8 cellular contexts compared by ENCODE assay signal in genomic region chrX:154458954-154459829, GRCh38. TPM values are rescaled to one million over a fixed set of nuclear protein-coding genes. Genes with fewer than 3 reads are reported as not detected.
A peak's percentile ranks its signal among the peaks of the same experiment; 100 is the strongest.
DNase-seq lines count a peak whose midpoint lies in the region; ATAC-seq, FAIRE-seq and TF ChIP-seq lines count a peak whose summit lies in the region.

No MANE protein-coding gene starts in this region.

- peak overlapping the region; percentile 81 for H3K4me3 Mint-ChIP-seq in activated naive CD4-positive, alpha-beta T cell treated with anti-CD3 and anti-CD28 coated beads, Interleukin-2, amount 50 U/mL, for 24 hours

- H4K8ac ChIP-seq in H1 (ENCODE audit: extremely low read depth, insufficient read depth, low read length) = no peak overlapping the region

- no peak for FAIRE-seq in H1 (lab: Jason Lieb, UNC)

- POLR2A ChIA-PET in H1 (lab: Charles Lee; ENCODE audit: partially characterized antibody) = interaction anchor here (0.8 to 2.8 kb wide), 10 partner anchors 9 to 88 kb away, joined by 3 to 14 read pairs (median 4); partner anchors contain the start of genes RPL10 and UBL4A

- H3K27ac Mint-ChIP-seq in activated naive CD4-positive, alpha-beta T cell treated with anti-CD3 and anti-CD28 coated beads, Interleukin-2, amount 50 U/mL, for 24 hours = no peak overlapping the region

- H3K9me3 ChIP-seq in H1 (ENCODE audit: insufficient read depth in 2 of 2, low read depth in 1 of 2, low read length in 1 of 2) (no peaks in the 10 kb centered on the region), muscle layer of colon (ENCODE audit: low read length) (no peaks in the 10 kb centered on the region)

- H3K27ac ChIP-seq in H1 (ENCODE audit: low read depth, low read length) (no peak overlapping the region), muscle layer of colon (ENCODE audit: low read depth, low read length) (peak overlapping the region; percentile 63)

- no peak for TF ChIP-seq EP300 in H1 (IDR thresholded peaks at IDR 0.05; ENCODE audit: borderline replicate concordance in 1 of 2, low read depth in 2 of 2, low read length in 2 of 2)

- no peaks in the 10 kb centered on the region for H3K9me3 Mint-ChIP-seq in activated naive CD4-positive, alpha-beta T cell treated with anti-CD3 and anti-CD28 coated beads, Interleukin-2, amount 50 U/mL, for 24 hours

- H3K27me3 ChIP-seq in H1 (replicated peaks in 1 of 4; ENCODE audit: control insufficient read depth in 3 of 4, extremely low read depth in 1 of 4, insufficient read depth in 3 of 4, low read length in 3 of 4) = peaks cover 0 to 3% (median 0%) of the 10 kb centered on the region in 4 experiments; a peak in 1 of 7 replicates
- H3K27me3 ChIP-seq in muscle layer of colon (ENCODE audit: control insufficient read depth in 1 of 2, insufficient read depth in 2 of 2, low read length in 2 of 2) = no peaks in the 10 kb centered on the region

- H2BK12ac ChIP-seq in H1 (ENCODE audit: low read depth, low read length) = no peak overlapping the region

- no peak overlapping the region for H3K23ac ChIP-seq in H1 (ENCODE audit: insufficient read length)

- H2BK5ac ChIP-seq in H1 (ENCODE audit: low read depth, low read length) = no peak overlapping the region

- H3K4me1 Mint-ChIP-seq in activated naive CD4-positive, alpha-beta T cell treated with anti-CD3 and anti-CD28 coated beads, Interleukin-2, amount 50 U/mL, for 24 hours = peaks cover 5% of the 10 kb centered on the region

- H3K9ac ChIP-seq in H1 (replicated peaks in 1 of 4; ENCODE audit: extremely low read depth in 1 of 4, low read depth in 3 of 4, low read length in 3 of 4) (peak overlapping the region in 1 of 4 experiments; percentile 13; a peak in 3 of 7 replicates), muscle layer of colon (ENCODE audit: low read length) (no peak overlapping the region)

- TF ChIP-seq RAD21 in H1 (IDR thresholded peaks at IDR 0.05 in 1 of 2, conservative IDR thresholded peaks at IDR 0.05 in 1 of 2; ENCODE audit: low read depth in 2 of 2, low read length in 2 of 2) = no peak

- H3K36me3 ChIP-seq in H1 (ENCODE audit: control insufficient read depth in 2 of 4, insufficient read depth in 4 of 4, low read length in 3 of 4) (peaks cover 0 to 8% (median 2%) of the 10 kb centered on the region in 4 experiments; a peak in 4 of 8 replicates), muscle layer of colon (ENCODE audit: insufficient read depth, low read length) (no peaks in the 10 kb centered on the region)

- peaks cover 1% of the 10 kb centered on the region for H3K36me3 Mint-ChIP-seq in activated naive CD4-positive, alpha-beta T cell treated with anti-CD3 and anti-CD28 coated beads, Interleukin-2, amount 50 U/mL, for 24 hours

- H3K56ac ChIP-seq in H1 (replicated peaks; ENCODE audit: insufficient read length, low read depth, low read length) = no peak overlapping the region

- H2AFZ ChIP-seq in H1 (ENCODE audit: low read length) = no peak overlapping the region

- no peak overlapping the region for H4K91ac ChIP-seq in H1 (replicated peaks; ENCODE audit: insufficient read length, low read length)

- WGBS in H1 (ENCODE audit: extremely low coverage in 1 of 2, insufficient coverage in 1 of 2, insufficient read length in 1 of 2, insufficient replicate concordance in 2 of 2, low coverage in 1 of 2, low lambda C conversion rate in 2 of 2, missing lambda C conversion rate in 1 of 2), 2 experiments = 31% methylated on average over 3 of the region's 16 CpGs; no CpG with 5 or more reads in 1 of the 2 experiments

- CTCF ChIA-PET in H1 (lab: Charles Lee; ENCODE audit: partially characterized antibody) = interaction anchor here (1.0 to 2.3 kb wide), 4 partner anchors 14 to 68 kb away, joined by 3 to 11 read pairs (median 5); no protein-coding TSS in a partner anchor

- H2AK5ac ChIP-seq in H1 (ENCODE audit: low read depth, low read length) = no peak overlapping the region

- no peak overlapping the region for H2BK15ac ChIP-seq in H1 (ENCODE audit: low read length)

- H3K4me1 ChIP-seq in H1 (replicated peaks in 1 of 4; ENCODE audit: control insufficient read depth in 3 of 4, insufficient read depth in 4 of 4, low read length in 3 of 4) (peaks cover 0 to 2% (median 0%) of the 10 kb centered on the region in 4 experiments; a peak in 2 of 7 replicates), muscle layer of colon (ENCODE audit: insufficient read depth, low read length) (no peaks in the 10 kb centered on the region)

- H3K79me2 ChIP-seq in H1 (ENCODE audit: control insufficient read depth in 1 of 2, insufficient read depth in 2 of 2, low read length in 2 of 2) = no peaks in the 10 kb centered on the region

- no peak overlapping the region for H2BK20ac ChIP-seq in H1 (ENCODE audit: low read length)

- no peak for TF ChIP-seq CTCF in H1 (IDR thresholded peaks at IDR 0.05; ENCODE audit: control extremely low read depth in 1 of 3, insufficient read depth in 1 of 3, low read depth in 1 of 3, low read length in 3 of 3)

- H2BK120ac ChIP-seq in H1 (replicated peaks; ENCODE audit: low read depth, low read length) = no peak overlapping the region

- no peaks in the 10 kb centered on the region for H4K20me1 ChIP-seq in H1 (replicated peaks in 1 of 2; ENCODE audit: control insufficient read depth in 1 of 2, insufficient read depth in 2 of 2, low read length in 2 of 2)

- H3K27me3 Mint-ChIP-seq in activated naive CD4-positive, alpha-beta T cell treated with anti-CD3 and anti-CD28 coated beads, Interleukin-2, amount 50 U/mL, for 24 hours = no peaks in the 10 kb centered on the region

- H3K4me2 ChIP-seq in H1 (ENCODE audit: insufficient read depth in 1 of 2, low read depth in 2 of 2, low read length in 2 of 2) = peak overlapping the region; percentile 71 to 77

- no peaks in the 10 kb centered on the region; the same call in 1 of the 2 replicates for H3K23me2 ChIP-seq in H1 (ENCODE audit: low read depth, low read length)

- H3K4ac ChIP-seq in H1 (replicated peaks; ENCODE audit: insufficient read length, low read depth, low read length) = no peak overlapping the region

- no peak for DNase-seq in activated naive CD4-positive, alpha-beta T cell treated with anti-CD3 and anti-CD28 coated beads, Interleukin-2, amount 50 U/mL, for 16 hours
- DNase-seq in RPMI7951 (ENCODE audit: low read depth) (peak; percentile 41), H1 (ENCODE audit: low read depth in 1 of 2, low spot score in 2 of 2) (no peak), 8988T (no peak)
- no peak for DNase-seq in stimulated activated CD4-positive, alpha-beta T cell treated with anti-CD3 and anti-CD28 coated beads, Interleukin-4, amount 100 ng/mL, for 24 hours

- no peak overlapping the region for H4K5ac ChIP-seq in H1 (ENCODE audit: insufficient read length, low read depth, low read length)

- peak overlapping the region; percentile 47 to 71 (median 58) for H3K4me3 ChIP-seq in H1 (ENCODE audit: extremely low read depth in 1 of 4, insufficient read depth in 2 of 4, low read depth in 3 of 4, low read length in 4 of 4)
- peak overlapping the region; percentile 59 to 64 for H3K4me3 ChIP-seq in muscle layer of colon (ENCODE audit: low read depth in 1 of 2, low read length in 2 of 2)

- H3K14ac ChIP-seq in H1 (ENCODE audit: insufficient read length) = no peak overlapping the region

- TF ChIP-seq POLR2A in H1 (IDR thresholded peaks at IDR 0.05; ENCODE audit: control extremely low read depth in 1 of 2, low read depth in 2 of 2, low read length in 2 of 2) = no peak

- no peaks in the 10 kb centered on the region for H3K79me1 ChIP-seq in H1 (ENCODE audit: low read depth, low read length)

- no peak for ATAC-seq in GM18519 (IDR thresholded peaks at IDR 0.05; ENCODE audit: low FRiP score, unreplicated experiment)

- H3K18ac ChIP-seq in H1 (ENCODE audit: extremely low read depth, low read length) = no peak overlapping the region

RNA-seq across cellular contexts. Expression of gene PLXNA3, which starts 1.1 kb away (rescaled TPM):
- total RNA-seq in RPMI7951 (2014; rRNA removed; shearing (Covaris generic)) = 3.9 and 5.4 TPM in 2 replicates
- total RNA-seq in H1 (2021; fragmentation: NEBNext Ultra II Directional; extraction: Animal tissue kit (Norgen Biotek cat#: 25700)) = 18.2 and 23.5 TPM in 2 replicates
- polyA plus RNA-seq in H1 (2011; rRNA removed) = 10.7 and 23.5 TPM in 2 replicates
- polyA plus RNA-seq in H1 (2011; cell fraction: cytosol; rRNA removed) = 8.6 TPM
- polyA plus RNA-seq in H1 (2011; cell fraction: nucleus; rRNA removed) = 114 TPM
- 10.0 to 23.3 TPM (median 21.7 TPM) in 4 replicates for polyA plus RNA-seq in H1 (2012, experiment 1 of 2)
- 6.6 TPM for polyA plus RNA-seq in H1 (2012, experiment 2 of 2)
- polyA plus RNA-seq in H1 (2013, experiment 1 of 2) = 12.6 TPM
- 9.0 TPM for polyA plus RNA-seq in H1 (2013, experiment 2 of 2)
- 7.2 and 16.0 TPM in 2 replicates for polyA minus RNA-seq in H1 (2011; rRNA and poly(A)+ RNA removed)
- polyA minus RNA-seq in H1 (2011; cell fraction: cytosol; rRNA and poly(A)+ RNA removed) = 7.0 TPM
- 31.5 TPM for polyA minus RNA-seq in H1 (2011; cell fraction: nucleus; rRNA and poly(A)+ RNA removed)

RNA-seq across cellular contexts. Expression of gene FAM50A, which starts 15.3 kb away (rescaled TPM):
- total RNA-seq in RPMI7951 (2014; rRNA removed; shearing (Covaris generic)) = 37.8 and 45.0 TPM in 2 replicates
- total RNA-seq in H1 (2021; fragmentation: NEBNext Ultra II Directional; extraction: Animal tissue kit (Norgen Biotek cat#: 25700)) = 48.7 and 51.7 TPM in 2 replicates
- 30.7 and 37.2 TPM in 2 replicates for polyA plus RNA-seq in H1 (2011; rRNA removed)
- polyA plus RNA-seq in H1 (2011; cell fraction: cytosol; rRNA removed) = 57.1 TPM
- polyA plus RNA-seq in H1 (2011; cell fraction: nucleus; rRNA removed) = 103 TPM
- 65.9 to 91.2 TPM (median 85.8 TPM) in 4 replicates for polyA plus RNA-seq in H1 (2012, experiment 1 of 2)
- polyA plus RNA-seq in H1 (2012, experiment 2 of 2) = 36.4 TPM
- polyA plus RNA-seq in H1 (2013, experiment 1 of 2) = 38.4 TPM
- polyA plus RNA-seq in H1 (2013, experiment 2 of 2) = 36.4 TPM
- polyA minus RNA-seq in H1 (2011; rRNA and poly(A)+ RNA removed) = 22.8 and 27.4 TPM in 2 replicates
- 20.4 TPM for polyA minus RNA-seq in H1 (2011; cell fraction: cytosol; rRNA and poly(A)+ RNA removed)
- 30.7 TPM for polyA minus RNA-seq in H1 (2011; cell fraction: nucleus; rRNA and poly(A)+ RNA removed)

RNA-seq across cellular contexts. Expression of gene LAGE3, which starts 19.9 kb away (rescaled TPM):
- total RNA-seq in RPMI7951 (2014; rRNA removed; shearing (Covaris generic)) = 28.8 and 40.4 TPM in 2 replicates
- 44.2 and 44.5 TPM in 2 replicates for total RNA-seq in H1 (2021; fragmentation: NEBNext Ultra II Directional; extraction: Animal tissue kit (Norgen Biotek cat#: 25700))
- 102 and 110 TPM in 2 replicates for polyA plus RNA-seq in H1 (2011; rRNA removed)
- polyA plus RNA-seq in H1 (2011; cell fraction: cytosol; rRNA removed) = 61.9 TPM
- 45.1 TPM for polyA plus RNA-seq in H1 (2011; cell fraction: nucleus; rRNA removed)
- polyA plus RNA-seq in H1 (2012, experiment 1 of 2) = 44.7 to 50.4 TPM (median 48.0 TPM) in 4 replicates
- polyA plus RNA-seq in H1 (2012, experiment 2 of 2) = 75.9 TPM
- polyA plus RNA-seq in H1 (2013, experiment 1 of 2) = 55.5 TPM
- 54.5 TPM for polyA plus RNA-seq in H1 (2013, experiment 2 of 2)
- polyA minus RNA-seq in H1 (2011; rRNA and poly(A)+ RNA removed) = 6.3 and 8.1 TPM in 2 replicates
- polyA minus RNA-seq in H1 (2011; cell fraction: cytosol; rRNA and poly(A)+ RNA removed) = 14.7 TPM
- polyA minus RNA-seq in H1 (2011; cell fraction: nucleus; rRNA and poly(A)+ RNA removed) = 11.7 TPM

RNA-seq across cellular contexts. Expression of gene GDI1, which starts 22.2 kb away (rescaled TPM):
- total RNA-seq in RPMI7951 (2014; rRNA removed; shearing (Covaris generic)) = 58.0 and 58.6 TPM in 2 replicates
- total RNA-seq in H1 (2021; fragmentation: NEBNext Ultra II Directional; extraction: Animal tissue kit (Norgen Biotek cat#: 25700)) = 83.1 and 85.8 TPM in 2 replicates
- polyA plus RNA-seq in H1 (2011; rRNA removed) = 136 and 186 TPM in 2 replicates
- 165 TPM for polyA plus RNA-seq in H1 (2011; cell fraction: cytosol; rRNA removed)
- 503 TPM for polyA plus RNA-seq in H1 (2011; cell fraction: nucleus; rRNA removed)
- polyA plus RNA-seq in H1 (2012, experiment 1 of 2) = 116 to 127 TPM (median 122 TPM) in 4 replicates
- 79.9 TPM for polyA plus RNA-seq in H1 (2012, experiment 2 of 2)
- 74.8 TPM for polyA plus RNA-seq in H1 (2013, experiment 1 of 2)
- polyA plus RNA-seq in H1 (2013, experiment 2 of 2) = 69.1 TPM
- 62.8 and 81.4 TPM in 2 replicates for polyA minus RNA-seq in H1 (2011; rRNA and poly(A)+ RNA removed)
- 44.6 TPM for polyA minus RNA-seq in H1 (2011; cell fraction: cytosol; rRNA and poly(A)+ RNA removed)
- polyA minus RNA-seq in H1 (2011; cell fraction: nucleus; rRNA and poly(A)+ RNA removed) = 75.4 TPM

RNA-seq across cellular contexts. Expression of gene UBL4A, which starts 27.2 kb away (rescaled TPM):
- total RNA-seq in RPMI7951 (2014; rRNA removed; shearing (Covaris generic)) = 46.0 and 50.1 TPM in 2 replicates
- 31.7 and 34.2 TPM in 2 replicates for total RNA-seq in H1 (2021; fragmentation: NEBNext Ultra II Directional; extraction: Animal tissue kit (Norgen Biotek cat#: 25700))
- 23.1 and 31.0 TPM in 2 replicates for polyA plus RNA-seq in H1 (2011; rRNA removed)
- polyA plus RNA-seq in H1 (2011; cell fraction: cytosol; rRNA removed) = 32.3 TPM
- polyA plus RNA-seq in H1 (2011; cell fraction: nucleus; rRNA removed) = 27.6 TPM
- polyA plus RNA-seq in H1 (2012, experiment 1 of 2) = 22.4 to 28.9 TPM (median 27.2 TPM) in 4 replicates
- polyA plus RNA-seq in H1 (2012, experiment 2 of 2) = 32.4 TPM
- polyA plus RNA-seq in H1 (2013, experiment 1 of 2) = 15.9 TPM
- polyA plus RNA-seq in H1 (2013, experiment 2 of 2) = 16.8 TPM
- 24.5 and 30.0 TPM in 2 replicates for polyA minus RNA-seq in H1 (2011; rRNA and poly(A)+ RNA removed)
- polyA minus RNA-seq in H1 (2011; cell fraction: cytosol; rRNA and poly(A)+ RNA removed) = 24.4 TPM
- 13.9 TPM for polyA minus RNA-seq in H1 (2011; cell fraction: nucleus; rRNA and poly(A)+ RNA removed)
